Comparison of ENCODE assay signal across 19 cellular contexts in the genomic region with DNA sequence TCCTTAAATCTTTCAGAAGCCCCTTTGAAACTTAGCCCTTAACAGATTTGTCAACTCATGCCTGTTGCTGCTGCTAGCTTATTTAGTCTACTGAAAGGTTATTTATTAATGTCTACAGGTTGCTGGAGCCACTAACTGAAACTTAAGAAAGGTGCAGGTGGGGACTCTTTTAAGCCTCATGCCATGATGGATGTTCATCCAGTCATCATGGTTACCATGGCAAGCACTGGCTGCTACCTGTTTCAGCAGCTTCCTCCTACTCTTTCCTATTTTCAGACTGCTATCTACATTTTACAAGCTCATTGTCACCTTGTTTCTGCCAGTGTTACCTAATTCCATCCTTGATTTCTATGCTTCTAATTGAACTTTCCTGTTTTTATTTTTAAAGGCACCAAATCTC. TPM values are rescaled to one million over a fixed set of nuclear protein-coding genes. Genes with fewer than 3 reads are reported as not detected.
A peak's percentile ranks its signal among the peaks of the same experiment; 100 is the strongest.
DNase-seq lines count a peak whose midpoint lies in the region; ATAC-seq and TF ChIP-seq lines count a peak whose summit lies in the region.
"Had no signal": no experiment of that assay in that cellular context is flagged by ENCODE, and none has a peak within 500 bp of the region (broad histone marks: within the 10 kb centered on the region; RNA-seq: fewer than 3 reads in every experiment).

No MANE protein-coding gene starts in this region.

- peaks cover 54% of the 10 kb centered on the region for H3K4me1 ChIP-seq in KMS-11 (ENCODE audit: low read depth, poor library complexity, severe bottlenecking)
- no peaks in the 10 kb centered on the region for H3K4me1 ChIP-seq in testis
- H3K4me1 ChIP-seq: prostate gland, suprapubic skin, uterus had no signal

- no peak overlapping the region for H2AFZ ChIP-seq in KMS-11 (ENCODE audit: low read depth)

- in situ Hi-C loops in GM13977 (cut with MboI; ENCODE audit: low pct_unique_long_range_greater_than_20kb, low sequenced_read_pairs, unreplicated experiment): no loop called here

- TF ChIP-seq CTCF in GM10266 (IDR thresholded peaks at IDR 0.05; ENCODE audit: control insufficient read depth, insufficient read depth, low read depth, missing control alignments) (no peak), GM13977 (IDR thresholded peaks at IDR 0.05; ENCODE audit: extremely low read depth, insufficient read depth, missing control alignments) (no peak), KMS-11 (conservative IDR thresholded peaks at IDR 0.05; ENCODE audit: low read depth, low read length) (no peak), epithelial cell of esophagus (IDR thresholded peaks at IDR 0.05; ENCODE audit: insufficient read depth, low read depth, low read length, missing control alignments) (no peak), testis (IDR thresholded peaks at IDR 0.05) (no peak)

- H3K4me2 ChIP-seq in KMS-11: 0 out of 2 replicates have a peak overlapping the region, but pooled peaks have one; percentile 0

- no peak overlapping the region for H3K9ac ChIP-seq in KMS-11

- H3K36me3 ChIP-seq in KMS-11 (ENCODE audit: insufficient read depth): no peaks in the 10 kb centered on the region
- H3K36me3 ChIP-seq in testis (ENCODE audit: low read depth, missing control alignments): no peaks in the 10 kb centered on the region
- H3K36me3 ChIP-seq: prostate gland, uterus had no signal

- DNase-seq in GM10266 (ENCODE audit: extremely low spot score) (peak; percentile 17), GM13977 (ENCODE audit: low spot score) (peak; percentile 32), epithelial cell of esophagus (ENCODE audit: low read depth) (peak; percentile 7), testis (no peak)
- DNase-seq: activated CD4-positive, alpha-beta T cell treated with anti-CD3 and anti-CD28 coated beads, Interleukin-2, amount 50 U/mL, for 4 hours; activated T-cell treated with anti-CD3 and anti-CD28 coated beads for 4 hours; CD4-positive, CD25-positive, alpha-beta regulatory T cell; GOT3; Karpas-422; kidney glomerular epithelial cell; mammary epithelial cell; NCI-H1930; T-helper 9 cell; uterus had no signal

- H3K9me3 ChIP-seq in testis: no peaks in the 10 kb centered on the region
- H3K9me3 ChIP-seq: prostate gland, suprapubic skin, uterus had no signal

- H3K27me3 ChIP-seq in KMS-11 (ENCODE audit: insufficient read depth, low read depth): no peaks in the 10 kb centered on the region
- H3K27me3 ChIP-seq in testis: no peaks in the 10 kb centered on the region
- H3K27me3 ChIP-seq: suprapubic skin, uterus had no signal

- H3K27ac ChIP-seq in KMS-11 (no peak overlapping the region; the same call in 1 of the 2 replicates), testis (no peak overlapping the region)
- H3K27ac ChIP-seq: prostate gland, suprapubic skin, uterus had no signal

- ATAC-seq in HG03139 (IDR thresholded peaks at IDR 0.05; ENCODE audit: unreplicated experiment): no peak
- ATAC-seq in GM21576 (IDR thresholded peaks at IDR 0.05; ENCODE audit: unreplicated experiment): no peak

- intact Hi-C loops in testis (cut with DNase I; ENCODE audit: low total_unique reads): no loop called here

- no peaks in the 10 kb centered on the region for H4K20me1 ChIP-seq in KMS-11 (ENCODE audit: insufficient read depth)

- no peak overlapping the region for H3K4me3 ChIP-seq in KMS-11 (IDR thresholded peaks at IDR 0.05; ENCODE audit: insufficient read depth, low read depth, low read length)
- no peak overlapping the region for H3K4me3 ChIP-seq in epithelial cell of esophagus (ENCODE audit: low read length)
- H3K4me3 ChIP-seq in testis: no peak overlapping the region
- H3K4me3 ChIP-seq: prostate gland, suprapubic skin, uterus had no signal

- TF ChIP-seq POLR2A in testis (IDR thresholded peaks at IDR 0.05): no peak

- H3K79me2 ChIP-seq in KMS-11 (ENCODE audit: insufficient read depth, low read depth): peaks cover 20% of the 10 kb centered on the region; the same call in 1 of the 2 replicates

RNA-seq across cellular contexts. Expression of gene DGKH, which starts 27.1 kb away (rescaled TPM):
- 10 to 100 TPM in 1 of 2 donors, 1 to 10 TPM in 1; 6.3 to 11.5 TPM for total RNA-seq in testis
- 9.8 TPM for polyA plus RNA-seq in testis (ENCODE audit: insufficient read depth, low read depth, low replicate concordance)
